17 cellular contexts compared by ENCODE assay signal in genomic region chrY:12552471-12553283, GRCh38.
DNase-seq lines count a peak whose midpoint lies in the region; ATAC-seq, FAIRE-seq and TF ChIP-seq lines count a peak whose summit lies in the region.
"Had no signal": no experiment of that assay in that cellular context is flagged by ENCODE, and none has a peak within 500 bp of the region (broad histone marks: within the 10 kb centered on the region; RNA-seq: fewer than 3 reads in every experiment).

No MANE protein-coding gene starts in this region.

- H3K4me1 ChIP-seq in astrocyte (ENCODE audit: insufficient read depth, low read length), result peaks cover 16% of the 10 kb centered on the region
- peaks cover 0 to 6% of the 10 kb centered on the region in 2 experiments for H3K4me1 ChIP-seq in trophoblast cell (ENCODE audit: control insufficient read depth in 1 of 2, insufficient read depth in 2 of 2, low read length in 2 of 2)
- H3K4me1 ChIP-seq: prostate gland, thyroid gland had no signal

- H3K27me3 ChIP-seq in astrocyte (ENCODE audit: insufficient read depth, low read length) (no peaks in the 10 kb centered on the region), trophoblast cell (ENCODE audit: insufficient read depth, low read length) (no peaks in the 10 kb centered on the region)
- H3K27me3 ChIP-seq: thyroid gland had no signal

- no peak overlapping the region for H2AK5ac ChIP-seq in trophoblast cell (ENCODE audit: low read length)

- no peak overlapping the region for H3K14ac ChIP-seq in trophoblast cell (ENCODE audit: low read length)

- H3K36me3 Mint-ChIP-seq in astrocyte (ENCODE audit: low read depth, unreplicated experiment), result no peaks in the 10 kb centered on the region
- H3K36me3 Mint-ChIP-seq: mesothelial cell of epicardium had no signal

- H3K4me3 Mint-ChIP-seq in astrocyte (ENCODE audit: unreplicated experiment), result no peak overlapping the region
- H3K4me3 Mint-ChIP-seq: mesothelial cell of epicardium had no signal

- H4K20me1 ChIP-seq in astrocyte (ENCODE audit: insufficient read depth, low read length), result no peaks in the 10 kb centered on the region

- FAIRE-seq in astrocyte (lab: Jason Lieb, UNC), result no peak
- FAIRE-seq: A204.1, endometrium, HepG2 had no signal

- H3K27ac ChIP-seq in astrocyte (ENCODE audit: low read depth, low read length) (peak overlapping the region; percentile 61), trophoblast cell (ENCODE audit: low read depth, low read length) (peak overlapping the region; percentile 14)
- H3K27ac ChIP-seq: prostate gland, thyroid gland had no signal

- no peak overlapping the region for H4K91ac ChIP-seq in trophoblast cell (ENCODE audit: low read depth, low read length)

- H2BK120ac ChIP-seq in trophoblast cell (ENCODE audit: insufficient read depth, low read length, poor library complexity), result no peak overlapping the region

- H3K4me2 ChIP-seq in astrocyte (ENCODE audit: low read length), result peak overlapping the region; percentile 33
- no peak overlapping the region for H3K4me2 ChIP-seq in trophoblast cell (ENCODE audit: low read length)

- H2AFZ ChIP-seq in astrocyte (ENCODE audit: low read depth, low read length), result no peak overlapping the region
- no peak overlapping the region for H2AFZ ChIP-seq in trophoblast cell (ENCODE audit: insufficient read depth, low read length, poor library complexity)

- TF ChIP-seq CTCF in astrocyte (IDR thresholded peaks at IDR 0.05; ENCODE audit: insufficient read depth, low read depth, low read length), result no peak

- no peaks in the 10 kb centered on the region for H3K27me3 Mint-ChIP-seq in astrocyte (ENCODE audit: low read depth, unreplicated experiment)

- WGBS in trophoblast cell (ENCODE audit: extremely low coverage, insufficient coverage, insufficient read length), result no CpG with 5 or more reads among the region's 4 CpGs

- H3K36me3 ChIP-seq in astrocyte (ENCODE audit: insufficient read depth, low read length) (no peaks in the 10 kb centered on the region), trophoblast cell (ENCODE audit: control insufficient read depth in 1 of 2, insufficient read depth in 2 of 2, low read length in 2 of 2) (no peaks in the 10 kb centered on the region)
- H3K36me3 ChIP-seq: prostate gland, thyroid gland had no signal

- H2BK5ac ChIP-seq in trophoblast cell (ENCODE audit: low read depth, low read length, poor library complexity), result no peak overlapping the region

- no peaks in the 10 kb centered on the region for H3K79me2 ChIP-seq in astrocyte (ENCODE audit: insufficient read depth, low read length)
- H3K79me2 ChIP-seq in trophoblast cell (ENCODE audit: control insufficient read depth, insufficient read depth, low read length, poor library complexity), result no peaks in the 10 kb centered on the region

- DNase-seq in activated CD4-positive, CD25-positive, alpha-beta regulatory T cell treated with anti-CD3 and anti-CD28 coated beads, Interleukin-2, amount 50 U/mL, for 72 hours, result no peak
- DNase-seq in astrocyte (ENCODE audit: low read depth) (no peak), trophoblast cell (peak in 1 of 2 donors; percentile 37), NCI-H510A treated with DMSO at 0.1 percent for 48 hours (lab: John Stamatoyannopoulos, UW) (no peak)
- DNase-seq: DMS153, NCI-H1694 treated with DMSO at 0.1 percent for 48 hours, SW 1271, thyroid gland had no signal

- no peak overlapping the region for H2BK12ac ChIP-seq in trophoblast cell (ENCODE audit: low read length)

- H3K4me3 ChIP-seq in astrocyte (ENCODE audit: insufficient read depth, low read depth, low read length) (no peak overlapping the region), trophoblast cell (ENCODE audit: low read depth, low read length) (no peak overlapping the region)
- H3K4me3 ChIP-seq: prostate gland, thyroid gland had no signal

- H3K4ac ChIP-seq in trophoblast cell (ENCODE audit: low read depth, low read length), result no peak overlapping the region

- no peaks in the 10 kb centered on the region for H3K9me3 Mint-ChIP-seq in astrocyte (ENCODE audit: unreplicated experiment)
- H3K9me3 Mint-ChIP-seq: mesothelial cell of epicardium had no signal

- H3K9me3 ChIP-seq in astrocyte (ENCODE audit: insufficient read depth, low read depth, low read length) (no peaks in the 10 kb centered on the region), trophoblast cell (ENCODE audit: insufficient read depth, low read depth, low read length) (no peaks in the 10 kb centered on the region)
- H3K9me3 ChIP-seq: prostate gland, thyroid gland had no signal

- peaks cover 36% of the 10 kb centered on the region for H3K4me1 Mint-ChIP-seq in astrocyte (ENCODE audit: low read depth, unreplicated experiment)
- H3K4me1 Mint-ChIP-seq: mesothelial cell of epicardium had no signal

- peak overlapping the region; percentile 31 for H3K9ac ChIP-seq in astrocyte (ENCODE audit: low read length)
- no peak overlapping the region for H3K9ac ChIP-seq in trophoblast cell (ENCODE audit: low read length)

- no peaks in the 10 kb centered on the region for H3K79me1 ChIP-seq in trophoblast cell (ENCODE audit: low read length)

- H3K18ac ChIP-seq in trophoblast cell (ENCODE audit: low read length), result no peak overlapping the region

- peak; percentile 49 to 64 for ATAC-seq in activated CD4-positive, CD25-positive, alpha-beta regulatory T cell treated with anti-CD3 and anti-CD28 coated beads, Interleukin-2, amount 50 U/mL, for 24 hours
- ATAC-seq in HG03442 (IDR thresholded peaks at IDR 0.05; ENCODE audit: unreplicated experiment) (peak; percentile 72), GM21367 (IDR thresholded peaks at IDR 0.05; ENCODE audit: unreplicated experiment) (no peak), HG03108 (IDR thresholded peaks at IDR 0.05; ENCODE audit: unreplicated experiment) (no peak)
- ATAC-seq: HepG2 had no signal

- H3K23ac ChIP-seq in trophoblast cell (ENCODE audit: low read length), result no peak overlapping the region

- peak overlapping the region; percentile 84 for H3K27ac Mint-ChIP-seq in astrocyte (ENCODE audit: unreplicated experiment)
- H3K27ac Mint-ChIP-seq: mesothelial cell of epicardium had no signal

- no peak overlapping the region for H4K12ac ChIP-seq in trophoblast cell (ENCODE audit: low read depth, low read length)

- no peak overlapping the region for H4K8ac ChIP-seq in trophoblast cell (ENCODE audit: low read depth, low read length)

Comparison
In these comparisons a context has a peak if more than half of its experiments do, and no peak if none do; other contexts are left out.
1. ATAC-seq: peak in activated CD4-positive, CD25-positive, alpha-beta regulatory T cell treated with anti-CD3 and anti-CD28 coated beads, Interleukin-2, amount 50 U/mL, for 24 hours (2 of 2) and HG03442 (single experiment); none in GM21367 (single experiment) and HG03108 (single experiment).